Comparison of ENCODE assay signal across 2 cellular contexts in the genomic region with DNA sequence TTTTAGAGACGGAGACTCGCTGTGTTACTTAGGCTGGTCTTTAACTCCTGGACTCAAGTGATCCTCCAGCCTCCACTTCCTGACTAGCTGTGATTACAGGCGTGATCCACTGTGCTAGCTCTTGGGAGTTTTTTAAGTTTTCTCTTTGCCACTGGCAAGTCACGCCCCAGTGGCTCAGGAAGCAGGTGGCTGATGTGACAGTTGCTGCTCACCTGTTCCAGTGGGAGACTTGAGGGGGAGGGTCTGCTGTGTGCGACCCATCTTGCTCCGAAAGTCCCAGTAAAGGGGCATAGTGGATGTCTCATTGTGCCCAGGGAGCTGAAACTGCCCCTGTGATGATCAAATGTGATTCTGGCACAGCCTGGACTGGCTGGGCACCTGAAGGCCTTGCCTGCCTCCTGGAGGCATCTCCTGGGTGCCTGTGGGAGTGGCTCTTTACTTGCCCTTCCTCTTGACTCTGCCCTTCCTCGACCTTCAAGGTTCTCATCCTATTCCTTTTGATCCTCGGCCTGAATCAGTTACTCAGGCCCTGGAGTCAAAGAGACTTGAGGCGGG.
TF ChIP-seq lines count a peak whose summit lies in the region.

No MANE protein-coding gene starts in this region.

TF ChIP-seq in WTC11, 78 proteins besides CTCF, POLR2A, EP300 and RAD21:
- TF ChIP-seq CREM (CRISPR knock-in tag; IDR thresholded peaks at IDR 0.05) (no peak), HMGA2 (CRISPR knock-in tag; IDR thresholded peaks at IDR 0.05) (no peak)
- TF ChIP-seq, protein P1, sequence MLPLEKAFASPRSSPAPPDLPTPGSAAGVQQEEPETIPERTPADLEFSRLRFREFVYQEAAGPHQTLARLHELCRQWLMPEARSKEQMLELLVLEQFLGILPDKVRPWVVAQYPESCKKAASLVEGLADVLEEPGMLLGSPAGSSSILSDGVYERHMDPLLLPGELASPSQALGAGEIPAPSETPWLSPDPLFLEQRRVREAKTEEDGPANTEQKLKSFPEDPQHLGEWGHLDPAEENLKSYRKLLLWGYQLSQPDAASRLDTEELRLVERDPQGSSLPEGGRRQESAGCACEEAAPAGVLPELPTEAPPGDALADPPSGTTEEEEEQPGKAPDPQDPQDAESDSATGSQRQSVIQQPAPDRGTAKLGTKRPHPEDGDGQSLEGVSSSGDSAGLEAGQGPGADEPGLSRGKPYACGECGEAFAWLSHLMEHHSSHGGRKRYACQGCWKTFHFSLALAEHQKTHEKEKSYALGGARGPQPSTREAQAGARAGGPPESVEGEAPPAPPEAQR (CRISPR knock-in tag; IDR thresholded peaks at IDR 0.05), result no peak
- TF ChIP-seq, protein P2, sequence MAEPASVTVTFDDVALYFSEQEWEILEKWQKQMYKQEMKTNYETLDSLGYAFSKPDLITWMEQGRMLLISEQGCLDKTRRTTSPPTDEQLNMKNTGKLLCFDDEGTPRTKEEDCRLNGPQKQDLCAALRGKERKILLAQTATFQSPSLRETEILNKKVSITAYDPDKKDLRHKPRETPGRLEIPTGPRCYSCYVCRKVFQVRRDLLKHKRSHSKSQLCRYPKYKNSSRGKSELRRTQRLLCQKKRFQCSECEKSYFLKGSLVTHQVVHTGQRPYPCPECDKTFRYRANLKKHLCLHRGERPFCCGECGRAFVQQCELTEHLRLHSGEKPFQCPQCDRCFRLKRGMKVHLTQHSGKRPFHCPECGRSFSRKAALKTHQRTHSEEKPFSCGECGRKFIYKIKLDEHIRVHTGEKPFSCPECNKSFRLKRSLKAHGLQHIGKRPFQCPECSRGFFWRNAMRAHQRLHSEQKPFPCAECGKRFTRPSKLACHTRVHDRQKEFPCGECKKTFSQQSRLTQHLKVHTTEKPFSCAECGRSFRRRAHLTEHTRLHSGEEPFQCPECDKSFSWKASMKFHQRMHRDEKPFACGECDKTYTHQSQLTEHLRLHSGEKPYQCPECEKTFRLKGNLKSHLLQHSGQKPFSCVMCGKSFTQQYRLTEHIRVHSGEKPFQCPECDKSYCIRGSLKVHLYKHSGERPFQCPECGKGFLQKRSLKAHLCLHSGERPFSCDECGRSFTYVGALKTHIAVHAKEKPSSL (CRISPR knock-in tag; conservative IDR thresholded peaks at IDR 0.05), result no peak
- TF ChIP-seq, protein P3, sequence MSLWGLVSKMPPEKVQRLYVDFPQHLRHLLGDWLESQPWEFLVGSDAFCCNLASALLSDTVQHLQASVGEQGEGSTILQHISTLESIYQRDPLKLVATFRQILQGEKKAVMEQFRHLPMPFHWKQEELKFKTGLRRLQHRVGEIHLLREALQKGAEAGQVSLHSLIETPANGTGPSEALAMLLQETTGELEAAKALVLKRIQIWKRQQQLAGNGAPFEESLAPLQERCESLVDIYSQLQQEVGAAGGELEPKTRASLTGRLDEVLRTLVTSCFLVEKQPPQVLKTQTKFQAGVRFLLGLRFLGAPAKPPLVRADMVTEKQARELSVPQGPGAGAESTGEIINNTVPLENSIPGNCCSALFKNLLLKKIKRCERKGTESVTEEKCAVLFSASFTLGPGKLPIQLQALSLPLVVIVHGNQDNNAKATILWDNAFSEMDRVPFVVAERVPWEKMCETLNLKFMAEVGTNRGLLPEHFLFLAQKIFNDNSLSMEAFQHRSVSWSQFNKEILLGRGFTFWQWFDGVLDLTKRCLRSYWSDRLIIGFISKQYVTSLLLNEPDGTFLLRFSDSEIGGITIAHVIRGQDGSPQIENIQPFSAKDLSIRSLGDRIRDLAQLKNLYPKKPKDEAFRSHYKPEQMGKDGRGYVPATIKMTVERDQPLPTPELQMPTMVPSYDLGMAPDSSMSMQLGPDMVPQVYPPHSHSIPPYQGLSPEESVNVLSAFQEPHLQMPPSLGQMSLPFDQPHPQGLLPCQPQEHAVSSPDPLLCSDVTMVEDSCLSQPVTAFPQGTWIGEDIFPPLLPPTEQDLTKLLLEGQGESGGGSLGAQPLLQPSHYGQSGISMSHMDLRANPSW (CRISPR knock-in tag; conservative IDR thresholded peaks at IDR 0.05; ENCODE audit: low read depth), result no peak
TF ChIP-seq in WTC11: peak in this region for 0.

TF ChIP-seq in SK-N-SH, 30 proteins besides CTCF, POLR2A, EP300 and RAD21:
- TF ChIP-seq EZH2phosphoT487 (IDR thresholded peaks at IDR 0.05; ENCODE audit: borderline replicate concordance, low read depth) (no peak), MEF2A (IDR thresholded peaks at IDR 0.05; ENCODE audit: borderline replicate concordance, low read depth) (no peak), GABPA (IDR thresholded peaks at IDR 0.05; ENCODE audit: low read depth) (no peak), CHD2 (IDR thresholded peaks at IDR 0.05; ENCODE audit: low read length, partially characterized antibody) (no peak), ELF1 (IDR thresholded peaks at IDR 0.05) (no peak), RXRA (IDR thresholded peaks at IDR 0.05; ENCODE audit: borderline replicate concordance, low read depth) (no peak), TEAD4 (IDR thresholded peaks at IDR 0.05; ENCODE audit: borderline replicate concordance, insufficient read depth) (no peak), REST (IDR thresholded peaks at IDR 0.05; ENCODE audit: low read depth, low read length) (no peak), FOSL2 (IDR thresholded peaks at IDR 0.05; ENCODE audit: borderline replicate concordance, low read depth) (no peak), RFX5 (IDR thresholded peaks at IDR 0.05; ENCODE audit: low read length) (no peak)
